10 cellular contexts compared by ENCODE assay signal in the genomic region with DNA sequence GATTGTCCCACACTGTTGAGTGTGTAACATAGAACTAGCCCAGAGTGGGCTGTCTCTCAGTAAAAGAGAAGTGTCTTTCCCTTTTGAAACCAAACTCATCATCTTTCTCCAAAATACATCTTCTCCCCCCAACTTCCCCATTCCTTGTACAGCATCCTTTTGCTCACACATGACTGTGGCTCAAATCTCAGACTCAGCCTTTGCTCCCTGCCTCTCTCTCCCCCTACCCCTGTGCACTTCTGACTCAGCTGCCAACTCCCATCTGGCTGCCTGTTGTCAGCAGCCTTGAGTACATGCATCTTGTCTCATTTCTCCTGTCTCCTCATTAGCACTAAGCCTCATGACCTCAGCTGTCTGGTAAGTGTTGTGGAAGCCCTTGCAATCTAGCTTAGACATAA. TPM values are rescaled to one million over a fixed set of nuclear protein-coding genes. Genes with fewer than 3 reads are reported as not detected.
DNase-seq lines count a peak whose midpoint lies in the region; ATAC-seq and TF ChIP-seq lines count a peak whose summit lies in the region.
"Had no signal": no experiment of that assay in that cellular context is flagged by ENCODE, and none has a peak within 500 bp of the region (broad histone marks: within the 10 kb centered on the region; RNA-seq: fewer than 3 reads in every experiment).

No MANE protein-coding gene starts in this region.

- no peak overlapping the region for H3K4me3 ChIP-seq in suprapubic skin
- no peak overlapping the region for H3K4me3 ChIP-seq in GM23248
- H3K4me3 ChIP-seq: breast epithelium had no signal

- H3K36me3 Mint-ChIP-seq in activated T-cell treated with anti-CD3 and anti-CD28 coated beads, Interleukin-2, amount 50 U/mL, for 72 hours (ENCODE audit: insufficient read depth in 2 of 2) = no peaks in the 10 kb centered on the region

- no peaks in the 10 kb centered on the region for H3K27me3 ChIP-seq in foreskin keratinocyte
- H3K27me3 ChIP-seq in suprapubic skin = no peaks in the 10 kb centered on the region
- peaks cover 34% of the 10 kb centered on the region for H3K27me3 ChIP-seq in GM23248 (replicated peaks; ENCODE audit: insufficient read depth)
- H3K27me3 ChIP-seq: breast epithelium had no signal

- DNase-seq in activated T-cell treated with anti-CD3 and anti-CD28 coated beads, Interleukin-2, amount 50 U/mL, for 72 hours = no peak
- DNase-seq in activated T-cell treated with anti-CD3 and anti-CD28 coated beads, Interleukin-2, amount 50 U/mL, for 1 hour = no peak
- DNase-seq in NCI-H524 treated with DMSO at 0.1 percent for 48 hours (lab: John Stamatoyannopoulos, UW) (peak; percentile 83), foreskin keratinocyte (peak in 1 of 2 donors; percentile 28), suprapubic skin (ENCODE audit: low spot score in 2 of 2) (no peak), GM13977 (ENCODE audit: low spot score) (no peak), DMS153 treated with DMSO at 0.1 percent for 48 hours (lab: John Stamatoyannopoulos, UW; ENCODE audit: unreplicated experiment) (no peak), GM23248 (no peak)
- DNase-seq: NCI-H2081 had no signal

- H3K4me1 ChIP-seq in foreskin keratinocyte = no peaks in the 10 kb centered on the region
- peaks cover 3% of the 10 kb centered on the region for H3K4me1 ChIP-seq in suprapubic skin
- H3K4me1 ChIP-seq in GM23248 (ENCODE audit: insufficient read depth) = no peaks in the 10 kb centered on the region
- H3K4me1 ChIP-seq: breast epithelium had no signal

- no peak for TF ChIP-seq CTCF in foreskin keratinocyte (conservative IDR thresholded peaks at IDR 0.05)
- no peak for TF ChIP-seq CTCF in suprapubic skin (IDR thresholded peaks at IDR 0.05)
- TF ChIP-seq CTCF in GM13977 (IDR thresholded peaks at IDR 0.05; ENCODE audit: extremely low read depth, insufficient read depth, missing control alignments) = no peak

- H3K27ac ChIP-seq in foreskin keratinocyte = no peak overlapping the region
- peak overlapping the region; percentile 34 for H3K27ac ChIP-seq in suprapubic skin
- no peak overlapping the region for H3K27ac ChIP-seq in GM23248
- H3K27ac ChIP-seq: breast epithelium had no signal

- H3K27ac Mint-ChIP-seq in activated T-cell treated with anti-CD3 and anti-CD28 coated beads, Interleukin-2, amount 50 U/mL, for 72 hours = no peak overlapping the region

- no peak overlapping the region for H2AFZ ChIP-seq in GM23248

- no peaks in the 10 kb centered on the region for H3K27me3 Mint-ChIP-seq in activated T-cell treated with anti-CD3 and anti-CD28 coated beads, Interleukin-2, amount 50 U/mL, for 72 hours (ENCODE audit: low read depth)

- ATAC-seq in activated T-cell treated with anti-CD3 and anti-CD28 coated beads, Interleukin-2, amount 50 U/mL, for 72 hours (replicated peaks in 1 of 2) = peak; percentile 47 to 63
- peak; percentile 46 for ATAC-seq in foreskin keratinocyte

- no peaks in the 10 kb centered on the region for H4K20me1 ChIP-seq in GM23248 (ENCODE audit: insufficient read depth)

- TF ChIP-seq POLR2A in suprapubic skin (IDR thresholded peaks at IDR 0.05) = no peak

- no peaks in the 10 kb centered on the region for H3F3A ChIP-seq in GM23248 (ENCODE audit: insufficient read depth)

- H3K4me3 Mint-ChIP-seq in activated T-cell treated with anti-CD3 and anti-CD28 coated beads, Interleukin-2, amount 50 U/mL, for 72 hours = peak overlapping the region; percentile 19 to 20

- H3K9ac ChIP-seq in GM23248 = no peak overlapping the region

- H3K4me2 ChIP-seq in GM23248 (ENCODE audit: unreplicated experiment) = no peak overlapping the region

- in situ Hi-C loops in GM13977 (cut with MboI; ENCODE audit: low pct_unique_long_range_greater_than_20kb, low sequenced_read_pairs, unreplicated experiment) = no loop called here
- in situ Hi-C loops in GM23248 (cut with MboI) = no loop called here

- H3K9me2 ChIP-seq in GM23248 (ENCODE audit: insufficient read depth) = no peaks in the 10 kb centered on the region

- peaks cover 43% of the 10 kb centered on the region for H3K4me1 Mint-ChIP-seq in activated T-cell treated with anti-CD3 and anti-CD28 coated beads, Interleukin-2, amount 50 U/mL, for 72 hours (ENCODE audit: low read depth)

- no peak for TF ChIP-seq EP300 in suprapubic skin (IDR thresholded peaks at IDR 0.05)

- H3K9me3 Mint-ChIP-seq in activated T-cell treated with anti-CD3 and anti-CD28 coated beads, Interleukin-2, amount 50 U/mL, for 72 hours = no peaks in the 10 kb centered on the region

- H3K9me3 ChIP-seq in suprapubic skin = no peaks in the 10 kb centered on the region
- no peaks in the 10 kb centered on the region for H3K9me3 ChIP-seq in GM23248 (ENCODE audit: low read depth)
- H3K9me3 ChIP-seq: breast epithelium had no signal

- no peaks in the 10 kb centered on the region for H3K79me2 ChIP-seq in GM23248 (ENCODE audit: insufficient read depth)

- no peaks in the 10 kb centered on the region for H3K36me3 ChIP-seq in suprapubic skin
- H3K36me3 ChIP-seq in GM23248 (ENCODE audit: low read depth) = no peaks in the 10 kb centered on the region
- H3K36me3 ChIP-seq: breast epithelium had no signal

RNA-seq across cellular contexts. Expression of gene MGAT4A, which starts 18.1 kb away (rescaled TPM):
- 100 to 1,000 TPM; 108 to 109 TPM for total RNA-seq in activated T-cell treated with anti-CD3 and anti-CD28 coated beads, Interleukin-2, amount 50 U/mL, for 72 hours
- total RNA-seq in foreskin keratinocyte = 0.31 and 0.63 TPM in 2 replicates
- polyA plus RNA-seq in foreskin keratinocyte = 0.17 and 0.26 TPM in 2 replicates
- total RNA-seq in suprapubic skin = 10 to 100 TPM in 3 of 4 donors, 1 to 10 TPM in 1; 6.4 to 13.8 (median 11.7) TPM
- total RNA-seq in GM23248 (2014; rRNA removed; shearing (Covaris generic)) = under 0.01 TPM in 1 of 2 replicates, not detected in the other
- not detected in 2 replicates for polyA plus RNA-seq in GM23248 (2016; fragmentation: Nextera tagmentation; extraction: Ambion mirVana)

Comparison
In these comparisons a context has a peak if more than half of its experiments do, and no peak if none do; other contexts are left out.
1. RNA of gene MGAT4A, which starts 18.1 kb away (total RNA-seq): 108 to 109 TPM in activated T-cell treated with anti-CD3 and anti-CD28 coated beads, Interleukin-2, amount 50 U/mL, for 72 hours; 6.4 to 13.8 TPM in suprapubic skin, 0.31 to 0.63 TPM in foreskin keratinocyte and under 0.01 TPM in GM23248; every median in the first group is over 4 times any median in the second.